Comparison of ENCODE assay signal across 11 cellular contexts in genomic region chr1:183090386-183091006, GRCh38.
DNase-seq lines count a peak whose midpoint lies in the region; ATAC-seq, FAIRE-seq and TF ChIP-seq lines count a peak whose summit lies in the region.
"Had no signal": no experiment of that assay in that cellular context is flagged by ENCODE, and none has a peak within 500 bp of the region (broad histone marks: within the 10 kb centered on the region; RNA-seq: fewer than 3 reads in every experiment).

No MANE protein-coding gene starts in this region.

- FAIRE-seq in pancreas (lab: Jason Lieb, UNC): peak; percentile 5

- no peaks in the 10 kb centered on the region for H3K9me3 ChIP-seq in pancreas
- H3K9me3 ChIP-seq: Peyer's patch had no signal

- H3K27ac ChIP-seq in pancreas (peak overlapping the region in 1 of 4 donors; percentile 9), brain microvascular endothelial cell (no peak overlapping the region)

- H3K27me3 ChIP-seq in pancreas (no peaks in the 10 kb centered on the region), brain microvascular endothelial cell (replicated peaks) (no peaks in the 10 kb centered on the region)
- H3K27me3 ChIP-seq: Peyer's patch had no signal

- TF ChIP-seq CTCF in pancreas (IDR thresholded peaks at IDR 0.05) (no peak), brain microvascular endothelial cell (IDR thresholded peaks at IDR 0.05; ENCODE audit: low read depth, low read length, missing control alignments) (no peak)

- in situ Hi-C loops in brain microvascular endothelial cell (cut with HindIII; ENCODE audit: low pct_ligation_motif_present, low sequenced_read_pairs): no loop called here

- H3K36me3 ChIP-seq in pancreas: no peaks in the 10 kb centered on the region
- H3K36me3 ChIP-seq in brain microvascular endothelial cell (replicated peaks): no peaks in the 10 kb centered on the region
- H3K36me3 ChIP-seq: Peyer's patch had no signal

- H3K4me1 ChIP-seq in pancreas: peaks cover 7 to 39% (median 24%) of the 10 kb centered on the region in 3 donors

- peak; percentile 56 for DNase-seq in Ammon's horn (ENCODE audit: low spot score)
- peak; percentile 82 for DNase-seq in NCI-H446 treated with DMSO at 0.1 percent for 48 hours (lab: John Stamatoyannopoulos, UW)
- DNase-seq in foreskin melanocyte: peak; percentile 98
- no peak for DNase-seq in pancreas
- DNase-seq in DMS153 treated with DMSO at 0.1 percent for 48 hours (lab: John Stamatoyannopoulos, UW; ENCODE audit: unreplicated experiment): no peak
- no peak for DNase-seq in AML-193 (lab: John Stamatoyannopoulos, UW)
- no peak for DNase-seq in NOMO-1 treated with DMSO at 0.1 percent for 48 hours (lab: John Stamatoyannopoulos, UW; ENCODE audit: unreplicated experiment)
- DNase-seq in brain microvascular endothelial cell: no peak
- DNase-seq: activated CD8-positive, alpha-beta T cell treated with anti-CD3 and anti-CD28 coated beads for 36 hours; CD4-positive, alpha-beta memory T cell; Peyer's patch had no signal

- WGBS in pancreas, 2 donors: 29 to 42% methylated on average over 5 of the region's 5 CpGs

- intact Hi-C loops in pancreas (cut with DNase I): no loop called here

- H3K4me3 ChIP-seq in pancreas (no peak overlapping the region), brain microvascular endothelial cell (ENCODE audit: low read depth, low read length) (no peak overlapping the region)
- H3K4me3 ChIP-seq: Peyer's patch had no signal

- peak in 2 of 4 donors; percentile 45 to 58 for ATAC-seq in pancreas
- ATAC-seq: activated CD8-positive, alpha-beta T cell treated with anti-CD3 and anti-CD28 coated beads for 36 hours had no signal

Comparison
In these comparisons a context has a peak if more than half of its experiments do, and no peak if none do; other contexts are left out.
1. DNase-seq: peak in Ammon's horn (single experiment), NCI-H446 treated with DMSO at 0.1 percent for 48 hours (single experiment) and foreskin melanocyte (single experiment); none in pancreas (0 of 6), DMS153 treated with DMSO at 0.1 percent for 48 hours (single experiment), AML-193 (0 of 2), NOMO-1 treated with DMSO at 0.1 percent for 48 hours (single experiment) and brain microvascular endothelial cell (single experiment).